18 cellular contexts compared by ENCODE assay signal in genomic region chr15:43095243-43095642, GRCh38. TPM values are rescaled to one million over a fixed set of nuclear protein-coding genes. Genes with fewer than 3 reads are reported as not detected.
A peak's percentile ranks its signal among the peaks of the same experiment; 100 is the strongest.
DNase-seq lines count a peak whose midpoint lies in the region; ATAC-seq and TF ChIP-seq lines count a peak whose summit lies in the region.
"Had no signal": no experiment of that assay in that cellular context is flagged by ENCODE, and none has a peak within 500 bp of the region (broad histone marks: within the 10 kb centered on the region; RNA-seq: fewer than 3 reads in every experiment).

No MANE protein-coding gene starts in this region.

- DNase-seq in natural killer cell: no peak
- DNase-seq in natural killer cell treated with Interleukin-12 subunit alpha and Interleukin-12 subunit beta and Interleukin-15 and Interleukin-18, amount 100 ng/mL, for 72 hours (ENCODE audit: low spot score): no peak
- DNase-seq in activated naive CD8-positive, alpha-beta T cell treated with anti-CD3 and anti-CD28 coated beads, Interleukin-2, amount 50 U/mL, for 24 hours: no peak
- peak; percentile 67 for DNase-seq in fibroblast of villous mesenchyme (ENCODE audit: low read depth)
- DNase-seq in ecto neural progenitor cell (ENCODE audit: low spot score): no peak
- no peak for DNase-seq in effector memory CD8-positive, alpha-beta T cell
- DNase-seq in Calu3: no peak
- no peak for DNase-seq in stimulated activated naive B cell treated with anti-CD40 and anti-IgM and Interleukin-4, amounts not matched to agents 10 μg/mL and 1 μg/mL and 100 μg/mL, for 72 hours
- DNase-seq: amygdala; NCI-H1694; nephron progenitor cell; SHP77 treated with DMSO at 0.1 percent for 48 hours; stimulated activated CD4-positive, alpha-beta T cell treated with anti-CD3 and anti-CD28 coated beads, Interleukin-15, amount 100 ng/mL, for 24 hours; stimulated activated naive CD8-positive, alpha-beta T cell treated with anti-CD3 and anti-CD28 coated beads, Interleukin-15, Interleukin-2, amounts not matched to agents 100 U/mL and 50 U/mL, for 24 hours had no signal

- no TSS peak for BruUV-seq in Calu3 (replicated peaks; lab: Mats Ljungman, UMichigan)

- CTCF ChIA-PET in Calu3 (lab: Charles Lee): interaction anchor here (0.6 to 0.7 kb wide), 2 partner anchors 10 to 11 kb away, joined by 4 read pairs; partner anchors contain the start of gene UBR1

- H3K9me3 Mint-ChIP-seq in natural killer cell (no peaks in the 10 kb centered on the region), Calu3 (ENCODE audit: low read depth, unreplicated experiment) (no peaks in the 10 kb centered on the region)
- H3K9me3 Mint-ChIP-seq in natural killer cell treated with Interleukin-12 subunit alpha and Interleukin-12 subunit beta and Interleukin-15 and Interleukin-18, amount 100 ng/mL, for 72 hours: no peaks in the 10 kb centered on the region
- no peaks in the 10 kb centered on the region for H3K9me3 Mint-ChIP-seq in activated naive CD8-positive, alpha-beta T cell treated with anti-CD3 and anti-CD28 coated beads, Interleukin-2, amount 50 U/mL, for 24 hours
- H3K9me3 Mint-ChIP-seq in effector memory CD8-positive, alpha-beta T cell: no peaks in the 10 kb centered on the region
- H3K9me3 Mint-ChIP-seq in stimulated activated naive B cell treated with anti-CD40 and anti-IgM and Interleukin-4, amounts not matched to agents 10 μg/mL and 1 μg/mL and 100 μg/mL, for 72 hours: no peaks in the 10 kb centered on the region
- H3K9me3 Mint-ChIP-seq: activated T-helper 2 cell treated with anti-CD3 and anti-CD28 coated beads, Interferon-gamma antibody, Interleukin-2, Interleukin-4, amounts not matched to agents 10 μg/mL and 5 μg/mL and 100 μg/mL, durations not matched to agents 14 hours and 24 hours and 36 hours had no signal

- TF ChIP-seq CTCF in natural killer cell (IDR thresholded peaks at IDR 0.05) (no peak), fibroblast of villous mesenchyme (IDR thresholded peaks at IDR 0.05; ENCODE audit: insufficient read depth, low read depth, low read length) (no peak), Calu3 (IDR thresholded peaks at IDR 0.05; ENCODE audit: unreplicated experiment) (no peak)

- H3K4me3 Mint-ChIP-seq in natural killer cell (no peak overlapping the region), Calu3 (ENCODE audit: low read depth, unreplicated experiment) (no peak overlapping the region)
- no peak overlapping the region for H3K4me3 Mint-ChIP-seq in natural killer cell treated with Interleukin-12 subunit alpha and Interleukin-12 subunit beta and Interleukin-15 and Interleukin-18, amount 100 ng/mL, for 72 hours
- H3K4me3 Mint-ChIP-seq in activated naive CD8-positive, alpha-beta T cell treated with anti-CD3 and anti-CD28 coated beads, Interleukin-2, amount 50 U/mL, for 24 hours: no peak overlapping the region
- no peak overlapping the region for H3K4me3 Mint-ChIP-seq in effector memory CD8-positive, alpha-beta T cell
- H3K4me3 Mint-ChIP-seq in stimulated activated naive B cell treated with anti-CD40 and anti-IgM and Interleukin-4, amounts not matched to agents 10 μg/mL and 1 μg/mL and 100 μg/mL, for 72 hours: no peak overlapping the region
- H3K4me3 Mint-ChIP-seq: nephron progenitor cell had no signal

- H3K27ac Mint-ChIP-seq in natural killer cell (peak overlapping the region; percentile 18 to 37), Calu3 (ENCODE audit: unreplicated experiment) (no peak overlapping the region)
- H3K27ac Mint-ChIP-seq in natural killer cell treated with Interleukin-12 subunit alpha and Interleukin-12 subunit beta and Interleukin-15 and Interleukin-18, amount 100 ng/mL, for 72 hours: peak overlapping the region in 1 of 2 donors; percentile 18
- H3K27ac Mint-ChIP-seq in activated naive CD8-positive, alpha-beta T cell treated with anti-CD3 and anti-CD28 coated beads, Interleukin-2, amount 50 U/mL, for 24 hours: no peak overlapping the region
- peak overlapping the region in 1 of 2 donors; percentile 29 for H3K27ac Mint-ChIP-seq in effector memory CD8-positive, alpha-beta T cell
- no peak overlapping the region for H3K27ac Mint-ChIP-seq in stimulated activated naive B cell treated with anti-CD40 and anti-IgM and Interleukin-4, amounts not matched to agents 10 μg/mL and 1 μg/mL and 100 μg/mL, for 72 hours
- H3K27ac Mint-ChIP-seq: activated T-helper 2 cell treated with anti-CD3 and anti-CD28 coated beads, Interferon-gamma antibody, Interleukin-2, Interleukin-4, amounts not matched to agents 10 μg/mL and 5 μg/mL and 100 μg/mL, durations not matched to agents 14 hours and 24 hours and 36 hours had no signal

- no peak overlapping the region for H3K4me3 ChIP-seq in fibroblast of villous mesenchyme (ENCODE audit: low read depth, low read length)
- H3K4me3 ChIP-seq: A549, coronary artery, HAP-1 had no signal

- H3K4me1 Mint-ChIP-seq in natural killer cell: peaks cover 40 to 47% of the 10 kb centered on the region in 2 donors
- H3K4me1 Mint-ChIP-seq in natural killer cell treated with Interleukin-12 subunit alpha and Interleukin-12 subunit beta and Interleukin-15 and Interleukin-18, amount 100 ng/mL, for 72 hours (ENCODE audit: low read depth in 2 of 2): peaks cover 34 to 52% of the 10 kb centered on the region in 2 donors
- H3K4me1 Mint-ChIP-seq in activated naive CD8-positive, alpha-beta T cell treated with anti-CD3 and anti-CD28 coated beads, Interleukin-2, amount 50 U/mL, for 24 hours: peaks cover 48% of the 10 kb centered on the region
- peaks cover 29 to 43% of the 10 kb centered on the region in 2 donors for H3K4me1 Mint-ChIP-seq in effector memory CD8-positive, alpha-beta T cell (ENCODE audit: low read depth in 2 of 2)
- H3K4me1 Mint-ChIP-seq in Calu3 (ENCODE audit: low read depth, unreplicated experiment): no peaks in the 10 kb centered on the region
- H3K4me1 Mint-ChIP-seq in stimulated activated naive B cell treated with anti-CD40 and anti-IgM and Interleukin-4, amounts not matched to agents 10 μg/mL and 1 μg/mL and 100 μg/mL, for 72 hours: peaks cover 23 to 67% of the 10 kb centered on the region in 2 donors

- H3K27me3 Mint-ChIP-seq in natural killer cell (ENCODE audit: low read depth in 2 of 2) (no peaks in the 10 kb centered on the region), Calu3 (ENCODE audit: unreplicated experiment) (no peaks in the 10 kb centered on the region)
- H3K27me3 Mint-ChIP-seq in natural killer cell treated with Interleukin-12 subunit alpha and Interleukin-12 subunit beta and Interleukin-15 and Interleukin-18, amount 100 ng/mL, for 72 hours: no peaks in the 10 kb centered on the region
- no peaks in the 10 kb centered on the region for H3K27me3 Mint-ChIP-seq in activated naive CD8-positive, alpha-beta T cell treated with anti-CD3 and anti-CD28 coated beads, Interleukin-2, amount 50 U/mL, for 24 hours
- no peaks in the 10 kb centered on the region for H3K27me3 Mint-ChIP-seq in effector memory CD8-positive, alpha-beta T cell
- no peaks in the 10 kb centered on the region for H3K27me3 Mint-ChIP-seq in stimulated activated naive B cell treated with anti-CD40 and anti-IgM and Interleukin-4, amounts not matched to agents 10 μg/mL and 1 μg/mL and 100 μg/mL, for 72 hours

- intact Hi-C loops in natural killer cell (cut with micrococcal nuclease) (no loop called here), Calu3 (cut with micrococcal nuclease; ENCODE audit: unreplicated experiment) (no loop called here)

- no peak for ATAC-seq in natural killer cell
- ATAC-seq in natural killer cell treated with Interleukin-12 subunit alpha and Interleukin-12 subunit beta and Interleukin-15 and Interleukin-18, amount 100 ng/mL, for 72 hours: no peak
- ATAC-seq in activated naive CD8-positive, alpha-beta T cell treated with anti-CD3 and anti-CD28 coated beads, Interleukin-2, amount 50 U/mL, for 24 hours: peak; percentile 24
- no peak for ATAC-seq in effector memory CD8-positive, alpha-beta T cell (replicated peaks)
- no peak for ATAC-seq in stimulated activated naive B cell treated with anti-CD40 and anti-IgM and Interleukin-4, amounts not matched to agents 10 μg/mL and 1 μg/mL and 100 μg/mL, for 72 hours (replicated peaks)
- ATAC-seq: A549 had no signal

- H3K36me3 Mint-ChIP-seq in natural killer cell (no peaks in the 10 kb centered on the region), Calu3 (ENCODE audit: insufficient read depth, unreplicated experiment) (no peaks in the 10 kb centered on the region)
- H3K36me3 Mint-ChIP-seq in natural killer cell treated with Interleukin-12 subunit alpha and Interleukin-12 subunit beta and Interleukin-15 and Interleukin-18, amount 100 ng/mL, for 72 hours: peaks cover 16% of the 10 kb centered on the region
- H3K36me3 Mint-ChIP-seq in activated naive CD8-positive, alpha-beta T cell treated with anti-CD3 and anti-CD28 coated beads, Interleukin-2, amount 50 U/mL, for 24 hours (ENCODE audit: low read depth): peaks cover 41% of the 10 kb centered on the region
- peaks cover 49% of the 10 kb centered on the region for H3K36me3 Mint-ChIP-seq in effector memory CD8-positive, alpha-beta T cell (ENCODE audit: insufficient read depth)
- H3K36me3 Mint-ChIP-seq in stimulated activated naive B cell treated with anti-CD40 and anti-IgM and Interleukin-4, amounts not matched to agents 10 μg/mL and 1 μg/mL and 100 μg/mL, for 72 hours: peaks cover 19 to 29% of the 10 kb centered on the region in 2 donors

RNA-seq across cellular contexts. Expression of gene UBR1, which starts 10.6 kb away (rescaled TPM):
- 10 to 100 TPM; 54.3 to 70.5 (median 61.4) TPM for total RNA-seq in natural killer cell
- total RNA-seq in natural killer cell treated with Interleukin-12 subunit alpha and Interleukin-12 subunit beta and Interleukin-15 and Interleukin-18, amount 100 ng/mL, for 72 hours: 10 to 100 TPM; 56.4 to 59.4 TPM
- 48.0 and 76.0 TPM in 2 replicates for total RNA-seq in fibroblast of villous mesenchyme
- total RNA-seq in Calu3 (2022): 15.8 and 18.6 TPM in 2 replicates

RNA-seq across cellular contexts. Expression of gene TMEM62, which starts 38.1 kb away (rescaled TPM):
- 10 to 100 TPM; 39.4 to 43.8 (median 40.8) TPM for total RNA-seq in natural killer cell
- total RNA-seq in natural killer cell treated with Interleukin-12 subunit alpha and Interleukin-12 subunit beta and Interleukin-15 and Interleukin-18, amount 100 ng/mL, for 72 hours: 10 to 100 TPM; 25.5 to 40.3 TPM
- 16.8 and 18.4 TPM in 2 replicates for total RNA-seq in fibroblast of villous mesenchyme
- total RNA-seq in Calu3 (2022): 25.4 and 33.0 TPM in 2 replicates

Comparison
In these comparisons a context has a peak if more than half of its experiments do, and no peak if none do; other contexts are left out.
1. H3K27ac Mint-ChIP-seq: peak in natural killer cell (2 of 2); none in activated naive CD8-positive, alpha-beta T cell treated with anti-CD3 and anti-CD28 coated beads, Interleukin-2, amount 50 U/mL, for 24 hours (single experiment), Calu3 (single experiment) and stimulated activated naive B cell treated with anti-CD40 and anti-IgM and Interleukin-4, amounts not matched to agents 10 μg/mL and 1 μg/mL and 100 μg/mL, for 72 hours (single experiment).